ENCODE assay signal across 9 cellular contexts in the genomic region with DNA sequence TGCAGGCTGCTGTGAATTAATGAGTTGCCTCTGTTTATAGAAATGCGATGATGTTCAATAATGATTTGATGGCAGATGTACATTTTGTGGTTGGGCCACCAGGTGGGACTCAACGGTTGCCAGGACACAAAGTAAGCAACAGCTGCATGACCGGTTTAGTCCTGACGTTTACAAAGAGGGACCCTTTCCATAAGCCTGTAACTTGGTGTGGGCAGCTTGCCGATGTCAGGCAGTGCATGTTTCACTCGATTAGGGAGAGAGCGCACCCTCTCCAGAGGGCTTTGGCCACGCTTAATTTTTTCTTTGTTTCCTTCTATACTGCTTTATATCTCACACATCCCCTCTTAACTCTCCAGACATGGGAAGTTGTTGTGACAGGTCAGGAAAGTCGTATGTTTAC. TPM values are rescaled to one million over a fixed set of nuclear protein-coding genes. Genes with fewer than 3 reads are reported as not detected.
DNase-seq lines count a peak whose midpoint lies in the region; ATAC-seq, FAIRE-seq and TF ChIP-seq lines count a peak whose summit lies in the region.
"Had no signal": no experiment of that assay in that cellular context is flagged by ENCODE, and none has a peak within 500 bp of the region (broad histone marks: within the 10 kb centered on the region; RNA-seq: fewer than 3 reads in every experiment).

No MANE protein-coding gene starts in this region.

- 9 to 13% (median 10%) methylated on average over 9 of the region's 9 CpGs for WGBS in psoas muscle, 3 donors

- H3K36me3 ChIP-seq in psoas muscle (ENCODE audit: insufficient read depth in 1 of 2, low read depth in 1 of 2) = peaks cover 0 to 21% of the 10 kb centered on the region in 2 donors

- no peak for FAIRE-seq in GM12892 (lab: Jason Lieb, UNC)

- H3K27ac ChIP-seq in psoas muscle = peak overlapping the region; percentile 32

- DNase-seq in DMS79 treated with DMSO at 0.1 percent for 48 hours (lab: John Stamatoyannopoulos, UW) (peak; percentile 79), NCI-H510A treated with DMSO at 0.1 percent for 48 hours (lab: John Stamatoyannopoulos, UW) (peak; percentile 94), foreskin fibroblast (peak in 1 of 2 donors; percentile 41), psoas muscle (no peak), GM12892 (ENCODE audit: insufficient read length) (no peak), COLO829 (ENCODE audit: low spot score) (no peak)
- no peak for DNase-seq in activated naive CD4-positive, alpha-beta T cell treated with anti-CD3 and anti-CD28 coated beads, Interleukin-2, amount 50 U/mL, for 16 hours
- DNase-seq: activated CD4-positive, alpha-beta T cell treated with anti-CD3 and anti-CD28 coated beads, Interleukin-2, amount 10 ng/mL, durations not matched to agents 24 days and 14 days had no signal

- H3K9me3 ChIP-seq in psoas muscle = no peaks in the 10 kb centered on the region

- TF ChIP-seq POLR2A in GM12892 (IDR thresholded peaks at IDR 0.05; ENCODE audit: low read depth, low read length) = no peak

- H3K27me3 ChIP-seq in psoas muscle (ENCODE audit: insufficient read depth in 3 of 3, low read length in 2 of 3) = no peaks in the 10 kb centered on the region

- intact Hi-C loops in psoas muscle (cut with DNase I) = no loop called here

- no peak for TF ChIP-seq CTCF in foreskin fibroblast (IDR thresholded peaks at IDR 0.05; ENCODE audit: low read depth, low read length)
- no peak for TF ChIP-seq CTCF in psoas muscle (IDR thresholded peaks at IDR 0.05)

- ATAC-seq in psoas muscle = peak in 2 of 4 donors; percentile 35 to 48
- no peak for ATAC-seq in GM21447 (IDR thresholded peaks at IDR 0.05; ENCODE audit: unreplicated experiment)

- H3K4me3 ChIP-seq in foreskin fibroblast (ENCODE audit: low read depth in 1 of 2, low read length in 2 of 2) (peak overlapping the region; percentile 21 to 44), psoas muscle (peak overlapping the region; percentile 57)

- H3K4me1 ChIP-seq in psoas muscle = peaks cover 37% of the 10 kb centered on the region

RNA-seq across cellular contexts. Expression of a gene that starts 1.4 kb away (rescaled TPM):
- 10 to 100 TPM; 14.2 to 23.7 (median 17.4) TPM for total RNA-seq in psoas muscle
- 10 to 100 TPM in 1 of 3 donors, 1 to 10 TPM in 2; 7.3 to 15.2 (median 8.4) TPM for polyA plus RNA-seq in psoas muscle
- 0.51 TPM for polyA plus RNA-seq in GM12892 (2012; ENCODE audit: missing spikeins)

Comparison
In these comparisons a context has a peak if more than half of its experiments do, and no peak if none do; other contexts are left out.
1. DNase-seq: peak in DMS79 treated with DMSO at 0.1 percent for 48 hours (single experiment) and NCI-H510A treated with DMSO at 0.1 percent for 48 hours (single experiment); none in psoas muscle (0 of 2), GM12892 (single experiment), activated naive CD4-positive, alpha-beta T cell treated with anti-CD3 and anti-CD28 coated beads, Interleukin-2, amount 50 U/mL, for 16 hours (single experiment) and COLO829 (single experiment).